In the genomic region with DNA sequence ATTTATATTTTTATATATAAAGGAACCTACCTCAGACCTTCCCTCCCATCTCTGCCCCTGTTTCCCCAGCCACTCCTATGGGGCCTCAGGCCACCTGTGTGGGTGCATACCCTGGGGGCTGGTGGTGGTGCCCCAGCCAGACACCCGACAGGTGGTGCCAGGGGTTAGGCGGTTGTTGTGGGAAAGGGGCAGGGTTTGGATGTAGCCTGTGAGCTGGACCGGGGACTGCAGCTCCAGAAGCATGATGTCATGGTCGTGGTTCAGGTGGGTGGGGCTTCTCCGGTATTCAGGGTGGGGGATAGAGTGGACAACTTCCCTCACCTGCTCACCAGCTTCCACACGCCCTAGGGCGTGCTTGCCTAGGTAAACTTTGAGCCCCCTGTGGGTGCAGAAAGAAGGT, we compare ENCODE assay signal across 39 cellular contexts. TPM values are rescaled to one million over a fixed set of nuclear protein-coding genes. Genes with fewer than 3 reads are reported as not detected.
"Had no signal": no experiment of that assay in that cellular context is flagged by ENCODE, and none has a peak within 500 bp of the region (broad histone marks: within the 10 kb centered on the region; RNA-seq: fewer than 3 reads in every experiment).

No MANE protein-coding gene starts in this region.

- H3K36me3 Mint-ChIP-seq: activated CD4-positive, alpha-beta memory T cell treated with anti-CD3 and anti-CD28 coated beads for 36 hours; activated CD8-positive, alpha-beta memory T cell treated with anti-CD3 and anti-CD28 coated beads, Interleukin-2, amount 10 ng/mL, durations not matched to agents 7 days and 5 days; activated naive CD8-positive, alpha-beta T cell had no signal

- H3K36me3 ChIP-seq: brain microvascular endothelial cell, esophagus muscularis mucosa, gastrocnemius medialis, WERI-Rb-1 had no signal

- H3K9me3 Mint-ChIP-seq: activated CD4-positive, alpha-beta memory T cell treated with anti-CD3 and anti-CD28 coated beads for 36 hours; activated T-cell treated with anti-CD3 and anti-CD28 coated beads, Interleukin-2, amount 50 U/mL, for 24 hours; dendritic cell treated with granulocyte-macrophage colony-stimulating factor and Interleukin-4, amounts not matched to agents 40 ng/mL and 50 ng/mL, for 4 days; endodermal cell; T-helper 2 cell treated with Interferon-gamma antibody and Interleukin-4, amounts not matched to agents 5 μg/mL and 100 μg/mL, for 36 hours had no signal

- H3K4me1 Mint-ChIP-seq: activated CD4-positive, alpha-beta T cell treated with anti-CD3 and anti-CD28 coated beads for 36 hours; activated CD4-positive, alpha-beta T cell treated with anti-CD3 and anti-CD28 coated beads, Interleukin-2, amount 10 ng/mL, durations not matched to agents 24 days and 14 days; activated CD8-positive, alpha-beta memory T cell treated with anti-CD3 and anti-CD28 coated beads, Interleukin-2, amount 10 ng/mL, durations not matched to agents 7 days and 5 days; central memory CD8-positive, alpha-beta T cell; endodermal cell; T-helper 17 cell had no signal

- H3K27me3 ChIP-seq: brain microvascular endothelial cell had no signal

- H3K27ac Mint-ChIP-seq: activated CD4-positive, alpha-beta memory T cell treated with anti-CD3 and anti-CD28 coated beads for 36 hours; activated CD4-positive, alpha-beta T cell treated with anti-CD3 and anti-CD28 coated beads for 36 hours; activated CD4-positive, alpha-beta T cell treated with anti-CD3 and anti-CD28 coated beads, Interleukin-2, amount 10 ng/mL, durations not matched to agents 24 days and 14 days; activated CD8-positive, alpha-beta memory T cell treated with anti-CD3 and anti-CD28 coated beads, Interleukin-2, amount 10 ng/mL, durations not matched to agents 7 days and 5 days; activated CD8-positive, alpha-beta T cell treated with anti-CD3 and anti-CD28 coated beads, Interleukin-2, amount 10 ng/mL, durations not matched to agents 7 days and 5 days; activated naive CD8-positive, alpha-beta T cell; activated T-cell treated with anti-CD3 and anti-CD28 coated beads, Interleukin-2, amount 50 U/mL, for 24 hours; activated T-cell treated with anti-CD3 and anti-CD28 coated beads, Interleukin-2, amount 50 U/mL, for 72 hours; dendritic cell treated with granulocyte-macrophage colony-stimulating factor and Interleukin-4, amounts not matched to agents 40 ng/mL and 50 ng/mL, for 4 days; endodermal cell; T-helper 17 cell; T-helper 2 cell treated with Interferon-gamma antibody and Interleukin-4, amounts not matched to agents 5 μg/mL and 100 μg/mL, for 36 hours had no signal

- DNase-seq: activated CD4-positive, alpha-beta memory T cell treated with anti-CD3 and anti-CD28 coated beads for 36 hours; activated CD4-positive, alpha-beta T cell treated with anti-CD3 and anti-CD28 coated beads for 36 hours; activated CD4-positive, alpha-beta T cell treated with anti-CD3 and anti-CD28 coated beads, Interleukin-2, amount 10 ng/mL, durations not matched to agents 24 days and 14 days; activated CD4-positive, CD25-positive, alpha-beta regulatory T cell; activated CD4-positive, CD25-positive, alpha-beta regulatory T cell treated with anti-CD3 and anti-CD28 coated beads, Interleukin-2, amount 50 U/mL, for 72 hours; activated CD8-positive, alpha-beta memory T cell treated with anti-CD3 and anti-CD28 coated beads, Interleukin-2, amount 10 ng/mL, durations not matched to agents 7 days and 5 days; activated CD8-positive, alpha-beta memory T cell treated with anti-CD3 and anti-CD28 coated beads, Interleukin-2, amount 50 U/mL, for 4 hours; activated CD8-positive, alpha-beta T cell treated with anti-CD3 and anti-CD28 coated beads, Interleukin-2, amount 10 ng/mL, durations not matched to agents 7 days and 5 days; activated gamma-delta T cell; activated naive CD4-positive, alpha-beta T cell treated with anti-CD3 and anti-CD28 coated beads, Interleukin-2, amount 50 U/mL, for 16 hours; activated naive CD4-positive, alpha-beta T cell treated with Interleukin-2 at 50 U/mL for 16 hours; activated T-cell treated with anti-CD3 and anti-CD28 coated beads, Interleukin-2, amount 50 U/mL, for 24 hours; activated T-cell treated with anti-CD3 and anti-CD28 coated beads, Interleukin-2, amount 50 U/mL, for 72 hours; amniotic stem cell; anterior cingulate cortex; brain microvascular endothelial cell; dorsolateral prefrontal cortex; effector memory CD4-positive, alpha-beta T cell; endodermal cell; foreskin keratinocyte; gastrocnemius medialis; glutamatergic neuron; SW 1271; T-helper 1 cell; T-helper 17 cell; T1000; WERI-Rb-1 had no signal

- H3K9me3 ChIP-seq: esophagus muscularis mucosa, gastrocnemius medialis had no signal

- H3K4me3 ChIP-seq: coronary artery, dorsolateral prefrontal cortex, esophagus muscularis mucosa, gastrocnemius medialis had no signal

- H3K27ac ChIP-seq: brain microvascular endothelial cell, coronary artery, dorsolateral prefrontal cortex, esophagus muscularis mucosa, foreskin keratinocyte, gastrocnemius medialis, WERI-Rb-1 had no signal

- H3K4me1 ChIP-seq: foreskin keratinocyte, gastrocnemius medialis had no signal

- H3K4me3 Mint-ChIP-seq: activated CD4-positive, alpha-beta memory T cell treated with anti-CD3 and anti-CD28 coated beads for 36 hours; activated CD4-positive, alpha-beta T cell treated with anti-CD3 and anti-CD28 coated beads for 36 hours; activated CD4-positive, alpha-beta T cell treated with anti-CD3 and anti-CD28 coated beads, Interleukin-2, amount 10 ng/mL, durations not matched to agents 24 days and 14 days; activated CD8-positive, alpha-beta memory T cell treated with anti-CD3 and anti-CD28 coated beads, Interleukin-2, amount 10 ng/mL, durations not matched to agents 7 days and 5 days; activated CD8-positive, alpha-beta T cell treated with anti-CD3 and anti-CD28 coated beads, Interleukin-2, amount 10 ng/mL, durations not matched to agents 7 days and 5 days; activated naive CD8-positive, alpha-beta T cell; activated T-cell treated with anti-CD3 and anti-CD28 coated beads, Interleukin-2, amount 50 U/mL, for 24 hours; activated T-cell treated with anti-CD3 and anti-CD28 coated beads, Interleukin-2, amount 50 U/mL, for 72 hours; central memory CD8-positive, alpha-beta T cell; dendritic cell treated with granulocyte-macrophage colony-stimulating factor and Interleukin-4, amounts not matched to agents 40 ng/mL and 50 ng/mL, for 4 days; endodermal cell; T-helper 17 cell; T-helper 2 cell treated with Interferon-gamma antibody and Interleukin-4, amounts not matched to agents 5 μg/mL and 100 μg/mL, for 36 hours had no signal

- ATAC-seq: activated CD4-positive, alpha-beta T cell treated with anti-CD3 and anti-CD28 coated beads for 36 hours; activated CD8-positive, alpha-beta memory T cell treated with anti-CD3 and anti-CD28 coated beads, Interleukin-2, amount 10 ng/mL, durations not matched to agents 7 days and 5 days; activated CD8-positive, alpha-beta T cell treated with anti-CD3 and anti-CD28 coated beads, Interleukin-2, amount 10 ng/mL, durations not matched to agents 7 days and 5 days; activated T-cell treated with anti-CD3 and anti-CD28 coated beads, Interleukin-2, amount 50 U/mL, for 72 hours; foreskin keratinocyte; gastrocnemius medialis; T-helper 17 cell had no signal

RNA-seq across cellular contexts. Expression of a gene that starts 5.2 kb away (rescaled TPM):
- total RNA-seq: activated CD4-positive, alpha-beta memory T cell treated with anti-CD3 and anti-CD28 coated beads for 36 hours; activated CD4-positive, alpha-beta T cell treated with anti-CD3 and anti-CD28 coated beads for 36 hours; activated CD4-positive, alpha-beta T cell treated with anti-CD3 and anti-CD28 coated beads, Interleukin-2, amount 10 ng/mL, durations not matched to agents 24 days and 14 days; activated CD8-positive, alpha-beta memory T cell treated with anti-CD3 and anti-CD28 coated beads for 36 hours; activated CD8-positive, alpha-beta memory T cell treated with anti-CD3 and anti-CD28 coated beads, Interleukin-2, amount 10 ng/mL, durations not matched to agents 7 days and 5 days; activated CD8-positive, alpha-beta T cell treated with anti-CD3 and anti-CD28 coated beads, Interleukin-2, amount 10 ng/mL, durations not matched to agents 7 days and 5 days; activated T-cell treated with anti-CD3 and anti-CD28 coated beads, Interleukin-2, amount 50 U/mL, for 72 hours; cardiac septum; cerebellum; epithelial cell of proximal tubule; esophagus muscularis mucosa; gastrocnemius medialis; T-helper 17 cell had no signal

RNA-seq across cellular contexts. Expression of a gene that starts 23.0 kb away (rescaled TPM):
- total RNA-seq: bronchial epithelial cell, cerebellum, foreskin keratinocyte, gastrocnemius medialis had no signal

RNA-seq across cellular contexts. Expression of a gene that starts 24.9 kb away (rescaled TPM):
- total RNA-seq: activated CD4-positive, alpha-beta memory T cell treated with anti-CD3 and anti-CD28 coated beads for 36 hours; activated CD4-positive, alpha-beta T cell treated with anti-CD3 and anti-CD28 coated beads for 36 hours; activated CD4-positive, alpha-beta T cell treated with anti-CD3 and anti-CD28 coated beads, Interleukin-2, amount 10 ng/mL, durations not matched to agents 24 days and 14 days; activated CD8-positive, alpha-beta memory T cell treated with anti-CD3 and anti-CD28 coated beads for 36 hours; activated CD8-positive, alpha-beta memory T cell treated with anti-CD3 and anti-CD28 coated beads, Interleukin-2, amount 10 ng/mL, durations not matched to agents 7 days and 5 days; activated CD8-positive, alpha-beta T cell treated with anti-CD3 and anti-CD28 coated beads, Interleukin-2, amount 10 ng/mL, durations not matched to agents 7 days and 5 days; activated T-cell treated with anti-CD3 and anti-CD28 coated beads, Interleukin-2, amount 50 U/mL, for 72 hours; astrocyte; bronchial epithelial cell; cardiac septum; cerebellum; dorsolateral prefrontal cortex; endodermal cell; epithelial cell of proximal tubule; esophagus muscularis mucosa; foreskin keratinocyte; gastrocnemius medialis; T-helper 17 cell had no signal

RNA-seq across cellular contexts. Expression of a gene that starts 33.3 kb away (rescaled TPM):
- total RNA-seq: activated CD4-positive, alpha-beta memory T cell treated with anti-CD3 and anti-CD28 coated beads for 36 hours; activated CD4-positive, alpha-beta T cell treated with anti-CD3 and anti-CD28 coated beads for 36 hours; activated CD4-positive, alpha-beta T cell treated with anti-CD3 and anti-CD28 coated beads, Interleukin-2, amount 10 ng/mL, durations not matched to agents 24 days and 14 days; activated CD8-positive, alpha-beta memory T cell treated with anti-CD3 and anti-CD28 coated beads for 36 hours; activated CD8-positive, alpha-beta memory T cell treated with anti-CD3 and anti-CD28 coated beads, Interleukin-2, amount 10 ng/mL, durations not matched to agents 7 days and 5 days; activated CD8-positive, alpha-beta T cell treated with anti-CD3 and anti-CD28 coated beads, Interleukin-2, amount 10 ng/mL, durations not matched to agents 7 days and 5 days; activated T-cell treated with anti-CD3 and anti-CD28 coated beads, Interleukin-2, amount 50 U/mL, for 72 hours; astrocyte; cardiac septum; cerebellum; dorsolateral prefrontal cortex; epithelial cell of proximal tubule; esophagus muscularis mucosa; gastrocnemius medialis; T-helper 17 cell had no signal

RNA-seq across cellular contexts. Expression of a gene that starts 40.2 kb away (rescaled TPM):
- total RNA-seq: activated CD4-positive, alpha-beta memory T cell treated with anti-CD3 and anti-CD28 coated beads for 36 hours; activated CD4-positive, alpha-beta T cell treated with anti-CD3 and anti-CD28 coated beads for 36 hours; activated CD4-positive, alpha-beta T cell treated with anti-CD3 and anti-CD28 coated beads, Interleukin-2, amount 10 ng/mL, durations not matched to agents 24 days and 14 days; activated CD8-positive, alpha-beta memory T cell treated with anti-CD3 and anti-CD28 coated beads for 36 hours; activated CD8-positive, alpha-beta memory T cell treated with anti-CD3 and anti-CD28 coated beads, Interleukin-2, amount 10 ng/mL, durations not matched to agents 7 days and 5 days; activated CD8-positive, alpha-beta T cell treated with anti-CD3 and anti-CD28 coated beads, Interleukin-2, amount 10 ng/mL, durations not matched to agents 7 days and 5 days; activated T-cell treated with anti-CD3 and anti-CD28 coated beads, Interleukin-2, amount 50 U/mL, for 72 hours; cardiac septum; esophagus muscularis mucosa; T-helper 17 cell had no signal
